ENCODE assay signal across 8 cellular contexts in genomic region chrX:30888526-30889146, GRCh38. TPM values are rescaled to one million over a fixed set of nuclear protein-coding genes. Genes with fewer than 3 reads are reported as not detected.
DNase-seq lines count a peak whose midpoint lies in the region; ATAC-seq and TF ChIP-seq lines count a peak whose summit lies in the region.

No MANE protein-coding gene starts in this region.

- TF ChIP-seq CTCF in fibroblast of mammary gland (conservative IDR thresholded peaks at IDR 0.05; ENCODE audit: control insufficient read depth, insufficient read depth, low read depth, low read length): no peak

- H3K27me3 Mint-ChIP-seq in activated CD8-positive, alpha-beta memory T cell treated with anti-CD3 and anti-CD28 coated beads, Interleukin-2, amount 10 ng/mL, durations not matched to agents 7 days and 5 days: no peaks in the 10 kb centered on the region

- DNase-seq in Daoy (ENCODE audit: low read depth): peak; percentile 7
- DNase-seq in HT-29 (ENCODE audit: low spot score): peak; percentile 2
- DNase-seq in activated CD8-positive, alpha-beta memory T cell treated with anti-CD3 and anti-CD28 coated beads, Interleukin-2, amount 10 ng/mL, durations not matched to agents 7 days and 5 days: peak; percentile 53
- peak; percentile 9 for DNase-seq in fibroblast of mammary gland (ENCODE audit: low read depth)
- DNase-seq in occipital lobe (lab: John Stamatoyannopoulos, UW): peak; percentile 0
- DNase-seq in NCI-H1694 treated with DMSO at 0.1 percent for 48 hours (lab: John Stamatoyannopoulos, UW): no peak
- no peak for DNase-seq in middle frontal gyrus (ENCODE audit: extremely low spot score, low spot score)

- CTCF ChIA-PET in activated CD8-positive, alpha-beta memory T cell treated with anti-CD3 and anti-CD28 coated beads, Interleukin-2, amount 10 ng/mL, durations not matched to agents 7 days and 5 days (lab: Charles Lee): interaction anchor here (1.4 to 1.5 kb wide), 2 partner anchors 11 to 12 kb away, joined by 3 to 4 read pairs; no protein-coding TSS in a partner anchor

- H3K9me3 Mint-ChIP-seq in activated CD8-positive, alpha-beta memory T cell treated with anti-CD3 and anti-CD28 coated beads, Interleukin-2, amount 10 ng/mL, durations not matched to agents 7 days and 5 days (ENCODE audit: low read depth): no peaks in the 10 kb centered on the region

- peak overlapping the region; percentile 86 for H3K4me3 Mint-ChIP-seq in activated CD8-positive, alpha-beta memory T cell treated with anti-CD3 and anti-CD28 coated beads, Interleukin-2, amount 10 ng/mL, durations not matched to agents 7 days and 5 days

- peaks cover 40% of the 10 kb centered on the region for H3K4me1 Mint-ChIP-seq in activated CD8-positive, alpha-beta memory T cell treated with anti-CD3 and anti-CD28 coated beads, Interleukin-2, amount 10 ng/mL, durations not matched to agents 7 days and 5 days

- ATAC-seq in GM21390 (IDR thresholded peaks at IDR 0.05; ENCODE audit: unreplicated experiment): peak; percentile 30
- ATAC-seq in activated CD8-positive, alpha-beta memory T cell treated with anti-CD3 and anti-CD28 coated beads, Interleukin-2, amount 10 ng/mL, durations not matched to agents 7 days and 5 days: peak; percentile 31

- peaks cover 6% of the 10 kb centered on the region for H3K36me3 Mint-ChIP-seq in activated CD8-positive, alpha-beta memory T cell treated with anti-CD3 and anti-CD28 coated beads, Interleukin-2, amount 10 ng/mL, durations not matched to agents 7 days and 5 days

- H3K27ac Mint-ChIP-seq in activated CD8-positive, alpha-beta memory T cell treated with anti-CD3 and anti-CD28 coated beads, Interleukin-2, amount 10 ng/mL, durations not matched to agents 7 days and 5 days: peak overlapping the region; percentile 87

- H3K4me3 ChIP-seq in fibroblast of mammary gland (ENCODE audit: control insufficient read depth, low read depth, low read length): peak overlapping the region; percentile 63

RNA-seq across cellular contexts. Expression of gene TAB3, which starts 0.4 kb away (rescaled TPM):
- total RNA-seq in Daoy (2014; rRNA removed; shearing (Covaris generic)): 9.5 and 13.5 TPM in 2 replicates
- total RNA-seq in HT-29 (2014; rRNA removed; shearing (Covaris generic)): 4.4 and 5.7 TPM in 2 replicates
- 10 to 100 TPM; 16.1 to 21.7 TPM for total RNA-seq in activated CD8-positive, alpha-beta memory T cell treated with anti-CD3 and anti-CD28 coated beads, Interleukin-2, amount 10 ng/mL, durations not matched to agents 7 days and 5 days
- total RNA-seq in occipital lobe: 24.6 TPM

Comparison
In these comparisons a context has a peak if more than half of its experiments do, and no peak if none do; other contexts are left out.
1. DNase-seq: peak in Daoy (single experiment), HT-29 (single experiment), activated CD8-positive, alpha-beta memory T cell treated with anti-CD3 and anti-CD28 coated beads, Interleukin-2, amount 10 ng/mL, durations not matched to agents 7 days and 5 days (single experiment), fibroblast of mammary gland (single experiment) and occipital lobe (single experiment); none in NCI-H1694 treated with DMSO at 0.1 percent for 48 hours (single experiment) and middle frontal gyrus (single experiment).